Comparison of ENCODE assay signal across 8 cellular contexts in genomic region chr9:42568942-42569556, GRCh38.
DNase-seq lines count a peak whose midpoint lies in the region; ATAC-seq, FAIRE-seq and TF ChIP-seq lines count a peak whose summit lies in the region.
"Not testable (repeated sequence)": the region's sequence is repeated elsewhere in the genome, so short reads cannot be mapped to it uniquely, and the experiment has no call there.

No MANE protein-coding gene starts in this region.

- not testable (repeated sequence) for H3K36me3 Mint-ChIP-seq in activated naive CD8-positive, alpha-beta T cell treated with anti-CD3 and anti-CD28 coated beads for 36 hours; central memory CD8-positive, alpha-beta T cell (ENCODE audit: insufficient read depth)

- H3K36me3 ChIP-seq in BE2C, pancreas: not testable (repeated sequence)

- not testable (repeated sequence) for H3K27me3 ChIP-seq in BE2C; right cardiac atrium (ENCODE audit: control insufficient read depth, insufficient read depth); pancreas

- not testable (repeated sequence) for H3K9me3 ChIP-seq in BE2C; right cardiac atrium (ENCODE audit: control insufficient read depth, low read length); pancreas

- not testable (repeated sequence) for H3K4me3 Mint-ChIP-seq in activated naive CD8-positive, alpha-beta T cell treated with anti-CD3 and anti-CD28 coated beads for 36 hours; central memory CD8-positive, alpha-beta T cell; stimulated activated naive CD8-positive, alpha-beta T cell treated with anti-CD3 and anti-CD28 coated beads, Interleukin-15, amount 100 ng/mL, for 72 hours

- H3K9me3 Mint-ChIP-seq in activated naive CD8-positive, alpha-beta T cell treated with anti-CD3 and anti-CD28 coated beads for 36 hours; central memory CD8-positive, alpha-beta T cell; stimulated activated naive CD8-positive, alpha-beta T cell treated with anti-CD3 and anti-CD28 coated beads, Interleukin-15, amount 100 ng/mL, for 72 hours: not testable (repeated sequence)

- H3K4me1 Mint-ChIP-seq in activated naive CD8-positive, alpha-beta T cell treated with anti-CD3 and anti-CD28 coated beads for 36 hours; central memory CD8-positive, alpha-beta T cell; stimulated activated naive CD8-positive, alpha-beta T cell treated with anti-CD3 and anti-CD28 coated beads, Interleukin-15, amount 100 ng/mL, for 72 hours: not testable (repeated sequence)

- DNase-seq in BE2C (peak; percentile 4), T-helper 9 cell (peak; percentile 0), right cardiac atrium (peak in 2 of 3 donors; percentile 2 to 33), pancreas (peak in 4 of 6 donors; percentile 0 to 19 (median 12))
- peak; percentile 59 for DNase-seq in activated CD8-positive, alpha-beta memory T cell treated with anti-CD3 and anti-CD28 coated beads, Interleukin-2, amount 50 U/mL, for 48 hours
- peak; percentile 16 for DNase-seq in activated naive CD8-positive, alpha-beta T cell treated with anti-CD3 and anti-CD28 coated beads for 36 hours
- not testable (repeated sequence) for DNase-seq in central memory CD8-positive, alpha-beta T cell (ENCODE audit: low spot score in 2 of 2)
- peak; percentile 34 to 46 for DNase-seq in stimulated activated naive CD8-positive, alpha-beta T cell treated with anti-CD3 and anti-CD28 coated beads, Interleukin-15, amount 100 ng/mL, for 72 hours

- WGBS in right cardiac atrium = 16% methylated on average over 14 of the region's 34 CpGs
- WGBS in pancreas, 2 donors = 3% methylated on average over 10 to 14 of the region's 34 CpGs

- peak; percentile 24 for ATAC-seq in central memory CD8-positive, alpha-beta T cell (replicated peaks; ENCODE audit: extremely low read depth, poor library complexity, severe bottlenecking)
- not testable (repeated sequence) for ATAC-seq in right cardiac atrium
- peak in 2 of 4 donors; percentile 53 to 54 for ATAC-seq in pancreas
- peak; percentile 67 for ATAC-seq in stimulated activated naive CD8-positive, alpha-beta T cell treated with anti-CD3 and anti-CD28 coated beads, Interleukin-15, amount 100 ng/mL, for 72 hours

- not testable (repeated sequence) for H3K4me1 ChIP-seq in BE2C; right cardiac atrium (ENCODE audit: control insufficient read depth, insufficient read depth, low read length); pancreas

- H3K27me3 Mint-ChIP-seq in activated naive CD8-positive, alpha-beta T cell treated with anti-CD3 and anti-CD28 coated beads for 36 hours; central memory CD8-positive, alpha-beta T cell; stimulated activated naive CD8-positive, alpha-beta T cell treated with anti-CD3 and anti-CD28 coated beads, Interleukin-15, amount 100 ng/mL, for 72 hours: not testable (repeated sequence)

- H3K27ac ChIP-seq in right cardiac atrium (ENCODE audit: low read length); pancreas: not testable (repeated sequence)

- TF ChIP-seq CTCF in BE2C (IDR thresholded peaks at IDR 0.05; ENCODE audit: low read depth, low read length); pancreas (IDR thresholded peaks at IDR 0.05): not testable (repeated sequence)

- H3K27ac Mint-ChIP-seq in activated naive CD8-positive, alpha-beta T cell treated with anti-CD3 and anti-CD28 coated beads for 36 hours; central memory CD8-positive, alpha-beta T cell (ENCODE audit: low read depth); stimulated activated naive CD8-positive, alpha-beta T cell treated with anti-CD3 and anti-CD28 coated beads, Interleukin-15, amount 100 ng/mL, for 72 hours: not testable (repeated sequence)

- H3K4me3 ChIP-seq in BE2C (ENCODE audit: low read depth, low read length); right cardiac atrium (ENCODE audit: low read length); pancreas: not testable (repeated sequence)

- intact Hi-C loops in right cardiac atrium (cut with DNase I); pancreas (cut with DNase I): not testable (repeated sequence)

- FAIRE-seq in pancreas (lab: Jason Lieb, UNC) = not testable (repeated sequence)
